In the genomic region with DNA sequence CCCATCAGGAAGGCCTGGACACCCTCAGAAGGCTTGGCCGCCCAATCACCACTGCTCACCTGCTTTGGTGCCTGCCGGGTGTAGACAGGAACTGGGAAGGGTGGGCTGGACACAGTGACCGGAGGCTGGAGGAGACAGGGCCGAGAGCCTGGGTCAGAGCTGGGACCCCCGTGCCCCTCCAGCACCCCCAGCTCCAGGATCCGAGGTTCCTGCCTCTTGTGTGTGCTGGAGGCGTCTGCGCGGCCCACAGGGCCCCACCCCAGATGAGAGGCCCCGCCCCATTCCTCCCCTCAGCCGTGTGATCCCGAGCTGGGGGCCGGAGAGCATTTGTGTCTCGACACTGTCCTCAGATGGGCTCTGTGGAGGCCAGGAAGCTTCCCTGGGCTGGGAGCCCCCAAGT, we compare ENCODE assay signal across 23 cellular contexts. TPM values are rescaled to one million over a fixed set of nuclear protein-coding genes. Genes with fewer than 3 reads are reported as not detected.
DNase-seq lines count a peak whose midpoint lies in the region; ATAC-seq, FAIRE-seq and TF ChIP-seq lines count a peak whose summit lies in the region.
"Had no signal": no experiment of that assay in that cellular context is flagged by ENCODE, and none has a peak within 500 bp of the region (broad histone marks: within the 10 kb centered on the region; RNA-seq: fewer than 3 reads in every experiment).

No MANE protein-coding gene starts in this region.

- H3F3A ChIP-seq in GM23338 (replicated peaks; ENCODE audit: low read depth), result no peaks in the 10 kb centered on the region

- H3K4me3 ChIP-seq in GM23338, result no peak overlapping the region
- no peak overlapping the region for H3K4me3 ChIP-seq in K562
- no peak overlapping the region for H3K4me3 ChIP-seq in neutrophil (ENCODE audit: low read depth in 1 of 2, low read length in 1 of 2)
- H3K4me3 ChIP-seq: A549, BLaER1, HAP-1 had no signal

- H3K9me2 ChIP-seq in GM23338 (ENCODE audit: insufficient read depth), result no peaks in the 10 kb centered on the region

- H3K4me3 Mint-ChIP-seq in GM23338, result no peak overlapping the region
- H3K4me3 Mint-ChIP-seq: CD8-positive, alpha-beta T cell; HFFc6 had no signal

- H4K20me1 ChIP-seq in GM23338 (replicated peaks; ENCODE audit: insufficient read depth) (no peaks in the 10 kb centered on the region), K562 (replicated peaks; ENCODE audit: control insufficient read depth, insufficient read depth, low read length) (no peaks in the 10 kb centered on the region)
- H4K20me1 ChIP-seq: BLaER1 had no signal

- H3K27me3 Mint-ChIP-seq in GM23338 (ENCODE audit: insufficient read depth, low read depth, poor library complexity), result peaks cover 15% of the 10 kb centered on the region
- H3K27me3 Mint-ChIP-seq: CD4-positive, CD25-positive, alpha-beta regulatory T cell had no signal

- no peaks in the 10 kb centered on the region for H3K9me3 Mint-ChIP-seq in GM23338
- H3K9me3 Mint-ChIP-seq: CD4-positive, CD25-positive, alpha-beta regulatory T cell; CD8-positive, alpha-beta T cell; HFFc6 had no signal

- ATAC-seq in GM23338 (peak; percentile 31), K562 (peak; percentile 83), SK-N-SH treated with all-trans-retinoic acid at 6 μM for 48 hours (no peak)
- ATAC-seq: A549; CD8-positive, alpha-beta T cell had no signal

- no peak for FAIRE-seq in K562 (lab: Jason Lieb, UNC)
- FAIRE-seq: A549, G401.6, GM12892 had no signal

- H3K36me3 Mint-ChIP-seq in GM23338 (ENCODE audit: low read depth), result peaks cover 3% of the 10 kb centered on the region; the same call in 1 of the 3 replicates
- H3K36me3 Mint-ChIP-seq: CD4-positive, CD25-positive, alpha-beta regulatory T cell had no signal

- no peak overlapping the region for H3K27ac Mint-ChIP-seq in GM23338
- H3K27ac Mint-ChIP-seq: CD4-positive, CD25-positive, alpha-beta regulatory T cell; CD8-positive, alpha-beta T cell; HFFc6 had no signal

- TF ChIP-seq CTCF in GM23338 (conservative IDR thresholded peaks at IDR 0.05; ENCODE audit: low read depth in 2 of 2) (no peak), K562 (IDR thresholded peaks at IDR 0.05 in 2 of 3, conservative IDR thresholded peaks at IDR 0.05 in 1 of 3; ENCODE audit: insufficient read depth in 2 of 3, low read depth in 1 of 3, low read length in 3 of 3) (no peak), neutrophil (IDR thresholded peaks at IDR 0.05) (no peak)

- WGBS in K562 (ENCODE audit: insufficient coverage, low coverage, missing lambda C conversion rate), result 39% methylated on average over 4 of the region's 14 CpGs

- H3K27me3 ChIP-seq in GM23338 (ENCODE audit: insufficient read depth) (peaks cover 6% of the 10 kb centered on the region), K562 (ENCODE audit: control insufficient read depth in 2 of 2, insufficient read depth in 2 of 2, low read length in 2 of 2) (no peaks in the 10 kb centered on the region), neutrophil (no peaks in the 10 kb centered on the region)

- H3K9me3 ChIP-seq in K562 (replicated peaks; ENCODE audit: control insufficient read depth, insufficient read depth, low read depth, low read length), result no peaks in the 10 kb centered on the region
- no peaks in the 10 kb centered on the region for H3K9me3 ChIP-seq in neutrophil
- H3K9me3 ChIP-seq: A549, BLaER1, Caco-2, HAP-1 had no signal

- H3K9ac ChIP-seq in K562 (ENCODE audit: insufficient read depth in 1 of 2, low read depth in 2 of 2, low read length in 2 of 2), result peak overlapping the region in 1 of 2 experiments; percentile 83; a peak in 3 of 4 replicates
- H3K9ac ChIP-seq: BLaER1 had no signal

- H3K4me1 Mint-ChIP-seq in GM23338, result no peaks in the 10 kb centered on the region; the same call in 1 of the 3 replicates

- H3K36me3 ChIP-seq in GM23338 (ENCODE audit: insufficient read depth), result no peaks in the 10 kb centered on the region
- no peaks in the 10 kb centered on the region for H3K36me3 ChIP-seq in K562 (ENCODE audit: control insufficient read depth, insufficient read depth, low read length)
- peaks cover 100% of the 10 kb centered on the region for H3K36me3 ChIP-seq in neutrophil
- H3K36me3 ChIP-seq: BLaER1, HAP-1 had no signal

- H3K4me1 ChIP-seq in GM23338 (ENCODE audit: insufficient read depth) (peaks cover 2% of the 10 kb centered on the region; the same call in 1 of the 2 replicates), K562 (replicated peaks in 1 of 2; ENCODE audit: control insufficient read depth in 2 of 2, insufficient read depth in 2 of 2, low read length in 2 of 2) (peaks cover under 1 to 78% of the 10 kb centered on the region in 2 experiments; a peak in 3 of 5 replicates), neutrophil (ENCODE audit: control insufficient read depth in 1 of 2, insufficient read depth in 1 of 2, low read depth in 1 of 2, low read length in 1 of 2) (peaks cover 34 to 41% of the 10 kb centered on the region in 2 experiments)

- POLR2A ChIA-PET in K562 (lab: Yijun Ruan, JAX), result interaction anchor here (0.6 kb wide), 1 partner anchor 117 kb away, joined by 4 read pairs; no protein-coding TSS in a partner anchor

- CTCF ChIA-PET in K562 (lab: Yijun Ruan, JAX; ENCODE audit: low intra/inter-chr PET ratio), result no interaction called here

- no peak for TF ChIP-seq POLR2A in K562 (conservative IDR thresholded peaks at IDR 0.05)

- H3K79me2 ChIP-seq in GM23338 (replicated peaks; ENCODE audit: insufficient read depth) (no peaks in the 10 kb centered on the region), K562 (ENCODE audit: control insufficient read depth, insufficient read depth, low read length) (no peaks in the 10 kb centered on the region)

- no peak for TF ChIP-seq RAD21 in K562 (CRISPR knock-in tag; conservative IDR thresholded peaks at IDR 0.05 in 1 of 2, IDR thresholded peaks at IDR 0.05 in 1 of 2)

- H2AFZ ChIP-seq in GM23338, result peak overlapping the region; percentile 76
- H2AFZ ChIP-seq in K562 (ENCODE audit: low read depth, low read length), result peak overlapping the region; percentile 74; the same call in 1 of the 2 replicates

- TF ChIP-seq EP300 in K562 (IDR thresholded peaks at IDR 0.05; ENCODE audit: low read length), result no peak

- intact Hi-C loops in K562 (cut with micrococcal nuclease), result no loop called here

- DNase-seq in GM23338 (ENCODE audit: low spot score) (no peak), K562 (ENCODE audit: extremely low read depth in 1 of 4, low spot score in 3 of 4) (peak; percentile 27 to 59 (median 56)), epithelial cell of prostate (ENCODE audit: low read depth, low spot score) (no peak), SHP77 (lab: John Stamatoyannopoulos, UW) (no peak), NCI-H1092 (lab: John Stamatoyannopoulos, UW) (no peak), NCI-H1694 (lab: John Stamatoyannopoulos, UW) (no peak)
- DNase-seq: 8988T; ACHN; Caco-2; CD4-positive, CD25-positive, alpha-beta regulatory T cell; DMS153; DND-41; HFFc6 had no signal

- H3K4me2 ChIP-seq in GM23338 (no peak overlapping the region), K562 (ENCODE audit: insufficient read depth, low read length) (no peak overlapping the region)
- H3K4me2 ChIP-seq: A549, BLaER1 had no signal

- BruUV-seq in K562 (replicated peaks; lab: Mats Ljungman, UMichigan), result no TSS peak

- no peaks in the 10 kb centered on the region for H3K9me1 ChIP-seq in K562 (ENCODE audit: control insufficient read depth, insufficient read depth, low read length)

- in situ Hi-C loops in K562 (cut with MboI), result no loop called here

- H3K27ac ChIP-seq in GM23338 (ENCODE audit: low read depth) (no peak overlapping the region), K562 (ENCODE audit: extremely low read depth, low read depth, low read length) (no peak overlapping the region), epithelial cell of prostate (peak overlapping the region; percentile 33), neutrophil (peak overlapping the region; percentile 49)
- H3K27ac ChIP-seq: A549, BLaER1, C4-2B had no signal

RNA-seq across cellular contexts. Expression of a gene that starts 9.4 kb away (rescaled TPM):
- 5.5 and 7.4 TPM in 2 replicates for total RNA-seq in GM23338 (2014; rRNA removed; shearing (Covaris generic))
- polyA plus RNA-seq in GM23338 (2016; fragmentation: Nextera tagmentation; extraction: Ambion mirVana) (1.9 and 2.1 TPM in 2 replicates), K562 (2011; rRNA removed) (1.5 and 5.8 TPM in 2 replicates), K562 (2014; fragmentation: Illumina TruSeq; extraction: Trizol) (1.1 and 3.4 TPM in 2 replicates), K562 (2014; fragmentation: Nextera tagmentation; extraction: Ambion mirVana) (under 1 TPM; 0.07 to 0.14 TPM), K562 (2014; rRNA removed) (5.0 and 7.2 TPM in 2 replicates)
- 8.0 and 37.9 TPM in 2 replicates for total RNA-seq in K562 (2011; cell fraction: chromatin; rRNA removed; ENCODE audit: low replicate concordance)
- 34.7 and 35.9 TPM in 2 replicates for total RNA-seq in K562 (2011; cell fraction: nucleolus; rRNA removed)
- 11.8 and 15.8 TPM in 2 replicates for total RNA-seq in K562 (2011; cell fraction: nucleoplasm; rRNA removed)
- total RNA-seq in K562 (2014; rRNA removed) (2.9 and 3.3 TPM in 2 replicates), K562 (2014; rRNA removed; fragmentation: Illumina TruSeq; extraction: Trizol) (0.19 and 0.25 TPM in 2 replicates), K562 (2015; rRNA removed; fragmentation: Illumina TruSeq; extraction: Trizol) (1.0 TPM in 2 replicates), K562 (2021) (6.1 and 7.0 TPM in 2 replicates)
- 5.3 and 5.8 TPM in 2 replicates for polyA plus RNA-seq in K562 (2011; cell fraction: cytosol; rRNA removed)
- polyA plus RNA-seq in K562 (2011; cell fraction: nucleus; rRNA removed), result 42.9 and 49.0 TPM in 2 replicates
- 4.0 and 16.8 TPM in 2 replicates for polyA plus RNA-seq in K562 (2012)
- 1.0 and 1.6 TPM in 2 replicates for polyA minus RNA-seq in K562 (2011; rRNA and poly(A)+ RNA removed)
- polyA minus RNA-seq in K562 (2011; cell fraction: cytosol; rRNA and poly(A)+ RNA removed), result 3.1 and 5.6 TPM in 2 replicates
- 14.7 and 18.5 TPM in 2 replicates for polyA minus RNA-seq in K562 (2011; cell fraction: nucleus; rRNA and poly(A)+ RNA removed)

RNA-seq across cellular contexts. Expression of a gene that starts 29.6 kb away (rescaled TPM):
- total RNA-seq in GM23338 (2014; rRNA removed; shearing (Covaris generic)), result 6.3 and 8.1 TPM in 2 replicates
- polyA plus RNA-seq in GM23338 (2016; fragmentation: Nextera tagmentation; extraction: Ambion mirVana) (4.8 and 5.1 TPM in 2 replicates), K562 (2011; rRNA removed) (0.03 and 0.21 TPM in 2 replicates), K562 (2014; fragmentation: Illumina TruSeq; extraction: Trizol) (0.19 and 0.29 TPM in 2 replicates), K562 (2014; fragmentation: Nextera tagmentation; extraction: Ambion mirVana) (under 1 TPM in 1 of 2 experiments, not detected in 1; 0.07 TPM), K562 (2014; rRNA removed) (0.36 and 0.70 TPM in 2 replicates)
- 1.8 and 3.5 TPM in 2 replicates for total RNA-seq in K562 (2011; cell fraction: chromatin; rRNA removed; ENCODE audit: low replicate concordance)
- 2.1 and 2.7 TPM in 2 replicates for total RNA-seq in K562 (2011; cell fraction: nucleolus; rRNA removed)
- 1.6 and 1.7 TPM in 2 replicates for total RNA-seq in K562 (2011; cell fraction: nucleoplasm; rRNA removed)
- total RNA-seq in K562 (2014; rRNA removed) (0.45 and 0.49 TPM in 2 replicates), K562 (2014; rRNA removed; fragmentation: Illumina TruSeq; extraction: Trizol) (0.16 and 0.18 TPM in 2 replicates), K562 (2015; rRNA removed; fragmentation: Illumina TruSeq; extraction: Trizol) (0.07 and 0.23 TPM in 2 replicates), K562 (2021) (0.55 and 0.69 TPM in 2 replicates)
- polyA plus RNA-seq in K562 (2011; cell fraction: cytosol; rRNA removed), result 0.07 and 0.60 TPM in 2 replicates
- 0.17 and 2.0 TPM in 2 replicates for polyA plus RNA-seq in K562 (2011; cell fraction: nucleus; rRNA removed)
- 0.48 and 1.4 TPM in 2 replicates for polyA plus RNA-seq in K562 (2012)
- polyA minus RNA-seq in K562 (2011; rRNA and poly(A)+ RNA removed), result not detected in 2 replicates
- polyA minus RNA-seq in K562 (2011; cell fraction: cytosol; rRNA and poly(A)+ RNA removed), result not detected in 2 replicates
- 0.11 and 0.27 TPM in 2 replicates for polyA minus RNA-seq in K562 (2011; cell fraction: nucleus; rRNA and poly(A)+ RNA removed)
- total RNA-seq: Caco-2; CD4-positive, CD25-positive, alpha-beta regulatory T cell; CD8-positive, alpha-beta T cell; H4; HFFc6 had no signal
- polyA plus RNA-seq: A549; CD4-positive, CD25-positive, alpha-beta regulatory T cell had no signal

RNA-seq across cellular contexts. Expression of a gene that starts 37.3 kb away (rescaled TPM):
- total RNA-seq in GM23338 (2014; rRNA removed; shearing (Covaris generic)), result 7.7 and 12.2 TPM in 2 replicates
- polyA plus RNA-seq in GM23338 (2016; fragmentation: Nextera tagmentation; extraction: Ambion mirVana) (51.4 and 55.7 TPM in 2 replicates), K562 (2011; rRNA removed) (not detected in 2 replicates), K562 (2014; fragmentation: Illumina TruSeq; extraction: Trizol) (not detected in 2 replicates), K562 (2014; fragmentation: Nextera tagmentation; extraction: Ambion mirVana) (not detected), K562 (2014; rRNA removed) (0.46 TPM in 1 of 2 replicates, not detected in the other)
- not detected in 2 replicates for total RNA-seq in K562 (2011; cell fraction: chromatin; rRNA removed; ENCODE audit: low replicate concordance)
- not detected in 2 replicates for total RNA-seq in K562 (2011; cell fraction: nucleolus; rRNA removed)
- total RNA-seq in K562 (2011; cell fraction: nucleoplasm; rRNA removed), result not detected in 2 replicates
- total RNA-seq in K562 (2014; rRNA removed) (not detected in 2 replicates), K562 (2014; rRNA removed; fragmentation: Illumina TruSeq; extraction: Trizol) (not detected in 2 replicates), K562 (2015; rRNA removed; fragmentation: Illumina TruSeq; extraction: Trizol) (not detected in 2 replicates), K562 (2021) (0.16 and 0.35 TPM in 2 replicates)
- polyA plus RNA-seq in K562 (2011; cell fraction: cytosol; rRNA removed), result 0.12 TPM in 1 of 2 replicates, not detected in the other
- polyA plus RNA-seq in K562 (2011; cell fraction: nucleus; rRNA removed), result 0.14 TPM in 1 of 2 replicates, not detected in the other
- 0.09 and 0.28 TPM in 2 replicates for polyA plus RNA-seq in K562 (2012)
- polyA minus RNA-seq in K562 (2011; rRNA and poly(A)+ RNA removed), result not detected in 2 replicates
- not detected in 2 replicates for polyA minus RNA-seq in K562 (2011; cell fraction: cytosol; rRNA and poly(A)+ RNA removed)
- polyA minus RNA-seq in K562 (2011; cell fraction: nucleus; rRNA and poly(A)+ RNA removed), result not detected in 2 replicates
- total RNA-seq: Caco-2; CD4-positive, CD25-positive, alpha-beta regulatory T cell; CD8-positive, alpha-beta T cell; H4; HFFc6 had no signal
- polyA plus RNA-seq: A549; CD4-positive, CD25-positive, alpha-beta regulatory T cell had no signal

RNA-seq across cellular contexts. Expression of a gene that starts 41.4 kb away (rescaled TPM):
- 51.5 and 67.7 TPM in 2 replicates for total RNA-seq in GM23338 (2014; rRNA removed; shearing (Covaris generic))
- 56.6 and 59.6 TPM in 2 replicates for polyA plus RNA-seq in GM23338 (2016; fragmentation: Nextera tagmentation; extraction: Ambion mirVana)
- total RNA-seq in K562 (2011; cell fraction: chromatin; rRNA removed; ENCODE audit: low replicate concordance), result 97.4 and 177 TPM in 2 replicates
- 93.2 and 103 TPM in 2 replicates for total RNA-seq in K562 (2011; cell fraction: nucleolus; rRNA removed)
- total RNA-seq in K562 (2011; cell fraction: nucleoplasm; rRNA removed), result 81.1 and 81.7 TPM in 2 replicates
- 35.1 and 44.2 TPM in 2 replicates for total RNA-seq in K562 (2014; rRNA removed)
- 21.0 and 22.1 TPM in 2 replicates for total RNA-seq in K562 (2014; rRNA removed; fragmentation: Illumina TruSeq; extraction: Trizol)
- 23.3 and 27.0 TPM in 2 replicates for total RNA-seq in K562 (2015; rRNA removed; fragmentation: Illumina TruSeq; extraction: Trizol)
- 56.6 and 56.7 TPM in 2 replicates for total RNA-seq in K562 (2021)
- 39.3 and 45.1 TPM in 2 replicates for polyA plus RNA-seq in K562 (2011; rRNA removed)
- 33.2 and 44.0 TPM in 2 replicates for polyA plus RNA-seq in K562 (2011; cell fraction: cytosol; rRNA removed)
- polyA plus RNA-seq in K562 (2011; cell fraction: nucleus; rRNA removed), result 79.4 and 99.6 TPM in 2 replicates
- 29.8 and 48.0 TPM in 2 replicates for polyA plus RNA-seq in K562 (2012)
- polyA plus RNA-seq in K562 (2014; fragmentation: Illumina TruSeq; extraction: Trizol), result 28.4 and 35.5 TPM in 2 replicates
- 1 to 10 TPM; 4.3 to 4.4 TPM for polyA plus RNA-seq in K562 (2014; fragmentation: Nextera tagmentation; extraction: Ambion mirVana)
- 32.0 and 33.0 TPM in 2 replicates for polyA plus RNA-seq in K562 (2014; rRNA removed)
- 36.7 and 39.5 TPM in 2 replicates for polyA minus RNA-seq in K562 (2011; rRNA and poly(A)+ RNA removed)
- polyA minus RNA-seq in K562 (2011; cell fraction: cytosol; rRNA and poly(A)+ RNA removed), result 29.7 and 33.5 TPM in 2 replicates
- 35.9 and 60.8 TPM in 2 replicates for polyA minus RNA-seq in K562 (2011; cell fraction: nucleus; rRNA and poly(A)+ RNA removed)

RNA-seq across cellular contexts. Expression of a gene that starts 41.4 kb away (rescaled TPM):
- 41.0 and 41.3 TPM in 2 replicates for total RNA-seq in GM23338 (2014; rRNA removed; shearing (Covaris generic))
- 104 and 114 TPM in 2 replicates for polyA plus RNA-seq in GM23338 (2016; fragmentation: Nextera tagmentation; extraction: Ambion mirVana)
- 15.4 and 25.5 TPM in 2 replicates for total RNA-seq in K562 (2011; cell fraction: chromatin; rRNA removed; ENCODE audit: low replicate concordance)
- total RNA-seq in K562 (2011; cell fraction: nucleolus; rRNA removed), result 20.5 and 22.4 TPM in 2 replicates
- total RNA-seq in K562 (2011; cell fraction: nucleoplasm; rRNA removed), result 21.4 and 24.6 TPM in 2 replicates
- 36.3 and 44.4 TPM in 2 replicates for total RNA-seq in K562 (2014; rRNA removed)
- total RNA-seq in K562 (2014; rRNA removed; fragmentation: Illumina TruSeq; extraction: Trizol), result 19.2 and 24.5 TPM in 2 replicates
- 46.6 and 48.8 TPM in 2 replicates for total RNA-seq in K562 (2015; rRNA removed; fragmentation: Illumina TruSeq; extraction: Trizol)
- total RNA-seq in K562 (2021), result 69.3 and 72.9 TPM in 2 replicates
- 37.3 and 40.1 TPM in 2 replicates for polyA plus RNA-seq in K562 (2011; rRNA removed)
- 31.7 and 75.7 TPM in 2 replicates for polyA plus RNA-seq in K562 (2011; cell fraction: cytosol; rRNA removed)
- 45.8 and 50.3 TPM in 2 replicates for polyA plus RNA-seq in K562 (2011; cell fraction: nucleus; rRNA removed)
- polyA plus RNA-seq in K562 (2012), result 43.5 and 47.7 TPM in 2 replicates
- polyA plus RNA-seq in K562 (2014; fragmentation: Illumina TruSeq; extraction: Trizol), result 47.2 and 51.8 TPM in 2 replicates
- 1 to 10 TPM in 1 of 2 experiments, under 1 TPM in 1; 0.61 to 3.7 TPM for polyA plus RNA-seq in K562 (2014; fragmentation: Nextera tagmentation; extraction: Ambion mirVana)
- polyA plus RNA-seq in K562 (2014; rRNA removed), result 57.4 TPM in 2 replicates
- 11.4 and 19.7 TPM in 2 replicates for polyA minus RNA-seq in K562 (2011; rRNA and poly(A)+ RNA removed)
- polyA minus RNA-seq in K562 (2011; cell fraction: cytosol; rRNA and poly(A)+ RNA removed), result 18.1 and 20.8 TPM in 2 replicates
- 10.2 and 13.4 TPM in 2 replicates for polyA minus RNA-seq in K562 (2011; cell fraction: nucleus; rRNA and poly(A)+ RNA removed)

Comparison
In these comparisons a context has a peak if more than half of its experiments do, and no peak if none do; other contexts are left out.
1. DNase-seq: peak in K562 (4 of 4); none in GM23338 (single experiment), epithelial cell of prostate (single experiment), SHP77 (0 of 2), NCI-H1092 (single experiment) and NCI-H1694 (single experiment).
2. H3K27ac ChIP-seq: peak in epithelial cell of prostate (single experiment) and neutrophil (single experiment); none in GM23338 (single experiment) and K562 (single experiment).